ENCODE assay signal across 15 cellular contexts in the genomic region with DNA sequence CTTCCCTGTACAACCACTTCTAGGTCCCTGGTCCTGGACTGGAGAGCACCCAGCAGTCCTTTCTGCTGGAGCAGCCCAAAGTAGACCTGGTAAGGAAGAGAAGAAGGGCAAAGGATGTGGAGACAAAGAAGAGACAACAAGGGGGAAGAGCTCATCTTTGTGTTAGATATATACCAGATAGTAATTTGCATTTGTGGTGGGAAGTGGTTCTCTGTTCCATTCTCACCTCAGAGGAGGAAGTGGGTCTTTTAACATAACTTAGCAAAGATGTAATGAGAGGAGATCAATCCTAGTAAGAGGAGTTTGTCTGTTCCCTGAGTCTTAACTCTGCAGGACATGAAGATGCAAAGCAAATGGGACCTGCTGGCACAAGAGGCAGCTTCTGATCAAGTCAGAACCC.
DNase-seq lines count a peak whose midpoint lies in the region; ATAC-seq and TF ChIP-seq lines count a peak whose summit lies in the region.
"Had no signal": no experiment of that assay in that cellular context is flagged by ENCODE, and none has a peak within 500 bp of the region (broad histone marks: within the 10 kb centered on the region; RNA-seq: fewer than 3 reads in every experiment).

No MANE protein-coding gene starts in this region.

- H3K27ac Mint-ChIP-seq in memory B cell = no peak overlapping the region
- H3K27ac Mint-ChIP-seq: activated naive CD8-positive, alpha-beta T cell treated with anti-CD3 and anti-CD28 coated beads for 36 hours had no signal

- peaks cover 3% of the 10 kb centered on the region for H3K27me3 Mint-ChIP-seq in memory B cell
- H3K27me3 Mint-ChIP-seq: activated naive CD8-positive, alpha-beta T cell treated with anti-CD3 and anti-CD28 coated beads for 36 hours had no signal

- H3K36me3 Mint-ChIP-seq in memory B cell = no peaks in the 10 kb centered on the region
- H3K36me3 Mint-ChIP-seq: activated naive CD8-positive, alpha-beta T cell treated with anti-CD3 and anti-CD28 coated beads for 36 hours had no signal

- H3K9me3 Mint-ChIP-seq in memory B cell = no peaks in the 10 kb centered on the region
- H3K9me3 Mint-ChIP-seq: activated naive CD8-positive, alpha-beta T cell treated with anti-CD3 and anti-CD28 coated beads for 36 hours had no signal

- ATAC-seq in GM18909 (IDR thresholded peaks at IDR 0.05; ENCODE audit: poor library complexity, unreplicated experiment) (peak; percentile 98), GM21576 (IDR thresholded peaks at IDR 0.05; ENCODE audit: unreplicated experiment) (peak; percentile 96), HG03135 (IDR thresholded peaks at IDR 0.05; ENCODE audit: unreplicated experiment) (peak; percentile 94), memory B cell (ENCODE audit: low read depth) (peak; percentile 96), SK-N-SH treated with all-trans-retinoic acid at 6 μM for 48 hours (no peak)
- ATAC-seq: Panc1, sciatic nerve had no signal

- no peaks in the 10 kb centered on the region for H3K4me1 Mint-ChIP-seq in memory B cell
- H3K4me1 Mint-ChIP-seq: activated naive CD8-positive, alpha-beta T cell treated with anti-CD3 and anti-CD28 coated beads for 36 hours had no signal

- H3K4me3 Mint-ChIP-seq in memory B cell = no peak overlapping the region
- H3K4me3 Mint-ChIP-seq: activated naive CD8-positive, alpha-beta T cell treated with anti-CD3 and anti-CD28 coated beads for 36 hours had no signal

- in situ Hi-C loops in ACHN (cut with HindIII; ENCODE audit: low pct_ligation_motif_present, low pct_unique_long_range_greater_than_20kb, low sequenced_read_pairs) = no loop called here

- DNase-seq in memory B cell (ENCODE audit: low spot score in 2 of 2) = peak in 1 of 2 donors; percentile 19
- no peak for DNase-seq in NCI-H128 (lab: John Stamatoyannopoulos, UW; ENCODE audit: unreplicated experiment)
- DNase-seq in ACHN = no peak
- no peak for DNase-seq in activated CD4-positive, CD25-positive, alpha-beta regulatory T cell treated with anti-CD3 and anti-CD28 coated beads, Interleukin-2, amount 50 U/mL, for 72 hours
- DNase-seq: activated naive CD8-positive, alpha-beta T cell treated with anti-CD3 and anti-CD28 coated beads for 36 hours; DMS153; dorsolateral prefrontal cortex; NCI-H1092 treated with DMSO at 0.1 percent for 48 hours; WERI-Rb-1 had no signal

TF ChIP-seq in SK-N-SH treated with all-trans-retinoic acid at 6 μM for 48 hours, 23 proteins besides CTCF, POLR2A, EP300 and RAD21:
- TF ChIP-seq ARNTL (CRISPR knock-in tag; IDR thresholded peaks at IDR 0.05; ENCODE audit: borderline replicate concordance, low read depth) (no peak), ISL1 (CRISPR knock-in tag; IDR thresholded peaks at IDR 0.05) (no peak), POU6F1 (CRISPR knock-in tag; IDR thresholded peaks at IDR 0.05; ENCODE audit: borderline replicate concordance, low read depth) (no peak), ZFP30 (CRISPR knock-in tag; IDR thresholded peaks at IDR 0.05) (no peak), ZC3H10 (CRISPR knock-in tag; IDR thresholded peaks at IDR 0.05) (no peak), SNAI2 (CRISPR knock-in tag; IDR thresholded peaks at IDR 0.05) (no peak), TCF4 (CRISPR knock-in tag; IDR thresholded peaks at IDR 0.05; ENCODE audit: borderline replicate concordance) (no peak), RARB (CRISPR knock-in tag; IDR thresholded peaks at IDR 0.05) (no peak), ZNF70 (CRISPR knock-in tag; IDR thresholded peaks at IDR 0.05) (no peak), ZFP3 (CRISPR knock-in tag; IDR thresholded peaks at IDR 0.05) (no peak), ZNF565 (CRISPR knock-in tag; conservative IDR thresholded peaks at IDR 0.05; ENCODE audit: low read depth) (no peak)
- TF ChIP-seq, protein P1, sequence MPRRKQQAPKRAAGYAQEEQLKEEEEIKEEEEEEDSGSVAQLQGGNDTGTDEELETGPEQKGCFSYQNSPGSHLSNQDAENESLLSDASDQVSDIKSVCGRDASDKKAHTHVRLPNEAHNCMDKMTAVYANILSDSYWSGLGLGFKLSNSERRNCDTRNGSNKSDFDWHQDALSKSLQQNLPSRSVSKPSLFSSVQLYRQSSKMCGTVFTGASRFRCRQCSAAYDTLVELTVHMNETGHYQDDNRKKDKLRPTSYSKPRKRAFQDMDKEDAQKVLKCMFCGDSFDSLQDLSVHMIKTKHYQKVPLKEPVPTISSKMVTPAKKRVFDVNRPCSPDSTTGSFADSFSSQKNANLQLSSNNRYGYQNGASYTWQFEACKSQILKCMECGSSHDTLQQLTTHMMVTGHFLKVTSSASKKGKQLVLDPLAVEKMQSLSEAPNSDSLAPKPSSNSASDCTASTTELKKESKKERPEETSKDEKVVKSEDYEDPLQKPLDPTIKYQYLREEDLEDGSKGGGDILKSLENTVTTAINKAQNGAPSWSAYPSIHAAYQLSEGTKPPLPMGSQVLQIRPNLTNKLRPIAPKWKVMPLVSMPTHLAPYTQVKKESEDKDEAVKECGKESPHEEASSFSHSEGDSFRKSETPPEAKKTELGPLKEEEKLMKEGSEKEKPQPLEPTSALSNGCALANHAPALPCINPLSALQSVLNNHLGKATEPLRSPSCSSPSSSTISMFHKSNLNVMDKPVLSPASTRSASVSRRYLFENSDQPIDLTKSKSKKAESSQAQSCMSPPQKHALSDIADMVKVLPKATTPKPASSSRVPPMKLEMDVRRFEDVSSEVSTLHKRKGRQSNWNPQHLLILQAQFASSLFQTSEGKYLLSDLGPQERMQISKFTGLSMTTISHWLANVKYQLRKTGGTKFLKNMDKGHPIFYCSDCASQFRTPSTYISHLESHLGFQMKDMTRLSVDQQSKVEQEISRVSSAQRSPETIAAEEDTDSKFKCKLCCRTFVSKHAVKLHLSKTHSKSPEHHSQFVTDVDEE (CRISPR knock-in tag; IDR thresholded peaks at IDR 0.05) = no peak
